Comparison of ENCODE assay signal across 2 cellular contexts in the genomic region with DNA sequence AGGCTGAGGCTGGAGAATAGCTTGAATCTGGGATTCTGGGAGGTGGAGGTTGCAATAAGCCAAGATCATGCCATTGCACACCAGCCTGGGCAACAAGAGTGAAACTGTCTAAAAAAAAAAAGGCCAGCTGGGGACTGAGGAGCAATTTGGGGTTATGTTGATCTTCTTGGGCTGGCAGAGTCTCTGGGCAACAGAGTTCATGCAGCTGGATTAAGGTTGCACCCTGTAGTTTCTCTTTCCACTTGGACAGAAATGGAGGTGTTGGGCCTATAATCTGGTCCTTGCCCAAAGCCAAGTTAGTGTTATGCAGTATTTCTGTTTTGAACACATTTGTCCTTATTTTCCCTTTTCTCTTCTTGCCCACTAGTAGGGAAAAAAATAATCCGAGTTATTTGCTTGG.
TF ChIP-seq lines count a peak whose summit lies in the region.

No MANE protein-coding gene starts in this region.

TF ChIP-seq in A549, 52 proteins besides CTCF, POLR2A, EP300 and RAD21 (continued from another document):
- TF ChIP-seq RCOR1 (IDR thresholded peaks at IDR 0.05; ENCODE audit: low read depth, low read length): no peak
- no peak for TF ChIP-seq ZSCAN20 (CRISPR knock-in tag; IDR thresholded peaks at IDR 0.05)
- TF ChIP-seq EHF (CRISPR knock-in tag; IDR thresholded peaks at IDR 0.05): no peak
- no peak for TF ChIP-seq POLR2AphosphoS2 (conservative IDR thresholded peaks at IDR 0.05; ENCODE audit: low read length)
- TF ChIP-seq ZFP36 (IDR thresholded peaks at IDR 0.05; ENCODE audit: borderline replicate concordance, partially characterized antibody): no peak
- TF ChIP-seq BHLHE40 (IDR thresholded peaks at IDR 0.05; ENCODE audit: low read depth, low read length): no peak
- no peak for TF ChIP-seq HEYL (CRISPR knock-in tag; IDR thresholded peaks at IDR 0.05)
- TF ChIP-seq CHD4 (IDR thresholded peaks at IDR 0.05; ENCODE audit: borderline replicate concordance): no peak
- no peak for TF ChIP-seq NFE2L2 (conservative IDR thresholded peaks at IDR 0.05; ENCODE audit: low read length)
- TF ChIP-seq CBX2 (IDR thresholded peaks at IDR 0.05; ENCODE audit: borderline replicate concordance, low read depth): no peak
- TF ChIP-seq FOXS1 (CRISPR knock-in tag; IDR thresholded peaks at IDR 0.05): no peak
- TF ChIP-seq ZC3H11A (IDR thresholded peaks at IDR 0.05): no peak
- TF ChIP-seq SREBF2 (IDR thresholded peaks at IDR 0.05): no peak
- TF ChIP-seq EHMT2 (IDR thresholded peaks at IDR 0.05; ENCODE audit: low read depth): no peak
- TF ChIP-seq FOSL2 (IDR thresholded peaks at IDR 0.05): no peak
- TF ChIP-seq FOSL2 (CRISPR knock-in tag; IDR thresholded peaks at IDR 0.05): no peak
- TF ChIP-seq ELK1 (IDR thresholded peaks at IDR 0.05; ENCODE audit: low read depth, low read length): no peak

TF ChIP-seq in WTC11, 78 proteins besides CTCF, POLR2A, EP300 and RAD21 (continued from another document):
- no peak for TF ChIP-seq ZNF532 (CRISPR knock-in tag; IDR thresholded peaks at IDR 0.05; ENCODE audit: borderline replicate concordance)
- no peak for TF ChIP-seq CBFB (CRISPR knock-in tag; IDR thresholded peaks at IDR 0.05; ENCODE audit: low read depth)
- TF ChIP-seq, protein P1, sequence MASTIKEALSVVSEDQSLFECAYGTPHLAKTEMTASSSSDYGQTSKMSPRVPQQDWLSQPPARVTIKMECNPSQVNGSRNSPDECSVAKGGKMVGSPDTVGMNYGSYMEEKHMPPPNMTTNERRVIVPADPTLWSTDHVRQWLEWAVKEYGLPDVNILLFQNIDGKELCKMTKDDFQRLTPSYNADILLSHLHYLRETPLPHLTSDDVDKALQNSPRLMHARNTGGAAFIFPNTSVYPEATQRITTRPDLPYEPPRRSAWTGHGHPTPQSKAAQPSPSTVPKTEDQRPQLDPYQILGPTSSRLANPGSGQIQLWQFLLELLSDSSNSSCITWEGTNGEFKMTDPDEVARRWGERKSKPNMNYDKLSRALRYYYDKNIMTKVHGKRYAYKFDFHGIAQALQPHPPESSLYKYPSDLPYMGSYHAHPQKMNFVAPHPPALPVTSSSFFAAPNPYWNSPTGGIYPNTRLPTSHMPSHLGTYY (CRISPR knock-in tag; IDR thresholded peaks at IDR 0.05): no peak
- TF ChIP-seq, protein P2, sequence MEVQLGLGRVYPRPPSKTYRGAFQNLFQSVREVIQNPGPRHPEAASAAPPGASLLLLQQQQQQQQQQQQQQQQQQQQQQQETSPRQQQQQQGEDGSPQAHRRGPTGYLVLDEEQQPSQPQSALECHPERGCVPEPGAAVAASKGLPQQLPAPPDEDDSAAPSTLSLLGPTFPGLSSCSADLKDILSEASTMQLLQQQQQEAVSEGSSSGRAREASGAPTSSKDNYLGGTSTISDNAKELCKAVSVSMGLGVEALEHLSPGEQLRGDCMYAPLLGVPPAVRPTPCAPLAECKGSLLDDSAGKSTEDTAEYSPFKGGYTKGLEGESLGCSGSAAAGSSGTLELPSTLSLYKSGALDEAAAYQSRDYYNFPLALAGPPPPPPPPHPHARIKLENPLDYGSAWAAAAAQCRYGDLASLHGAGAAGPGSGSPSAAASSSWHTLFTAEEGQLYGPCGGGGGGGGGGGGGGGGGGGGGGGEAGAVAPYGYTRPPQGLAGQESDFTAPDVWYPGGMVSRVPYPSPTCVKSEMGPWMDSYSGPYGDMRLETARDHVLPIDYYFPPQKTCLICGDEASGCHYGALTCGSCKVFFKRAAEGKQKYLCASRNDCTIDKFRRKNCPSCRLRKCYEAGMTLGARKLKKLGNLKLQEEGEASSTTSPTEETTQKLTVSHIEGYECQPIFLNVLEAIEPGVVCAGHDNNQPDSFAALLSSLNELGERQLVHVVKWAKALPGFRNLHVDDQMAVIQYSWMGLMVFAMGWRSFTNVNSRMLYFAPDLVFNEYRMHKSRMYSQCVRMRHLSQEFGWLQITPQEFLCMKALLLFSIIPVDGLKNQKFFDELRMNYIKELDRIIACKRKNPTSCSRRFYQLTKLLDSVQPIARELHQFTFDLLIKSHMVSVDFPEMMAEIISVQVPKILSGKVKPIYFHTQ (CRISPR knock-in tag; IDR thresholded peaks at IDR 0.05): no peak
- no peak for TF ChIP-seq HMGXB4 (CRISPR knock-in tag; IDR thresholded peaks at IDR 0.05)
- no peak for TF ChIP-seq ZNF232 (CRISPR knock-in tag; IDR thresholded peaks at IDR 0.05)
- no peak for TF ChIP-seq NFATC4 (CRISPR knock-in tag; IDR thresholded peaks at IDR 0.05)
- no peak for TF ChIP-seq MYBL2 (CRISPR knock-in tag; IDR thresholded peaks at IDR 0.05)
- TF ChIP-seq PRRX2 (CRISPR knock-in tag; IDR thresholded peaks at IDR 0.05): no peak
- TF ChIP-seq GABPB1 (CRISPR knock-in tag; IDR thresholded peaks at IDR 0.05): no peak
- TF ChIP-seq, protein P3, sequence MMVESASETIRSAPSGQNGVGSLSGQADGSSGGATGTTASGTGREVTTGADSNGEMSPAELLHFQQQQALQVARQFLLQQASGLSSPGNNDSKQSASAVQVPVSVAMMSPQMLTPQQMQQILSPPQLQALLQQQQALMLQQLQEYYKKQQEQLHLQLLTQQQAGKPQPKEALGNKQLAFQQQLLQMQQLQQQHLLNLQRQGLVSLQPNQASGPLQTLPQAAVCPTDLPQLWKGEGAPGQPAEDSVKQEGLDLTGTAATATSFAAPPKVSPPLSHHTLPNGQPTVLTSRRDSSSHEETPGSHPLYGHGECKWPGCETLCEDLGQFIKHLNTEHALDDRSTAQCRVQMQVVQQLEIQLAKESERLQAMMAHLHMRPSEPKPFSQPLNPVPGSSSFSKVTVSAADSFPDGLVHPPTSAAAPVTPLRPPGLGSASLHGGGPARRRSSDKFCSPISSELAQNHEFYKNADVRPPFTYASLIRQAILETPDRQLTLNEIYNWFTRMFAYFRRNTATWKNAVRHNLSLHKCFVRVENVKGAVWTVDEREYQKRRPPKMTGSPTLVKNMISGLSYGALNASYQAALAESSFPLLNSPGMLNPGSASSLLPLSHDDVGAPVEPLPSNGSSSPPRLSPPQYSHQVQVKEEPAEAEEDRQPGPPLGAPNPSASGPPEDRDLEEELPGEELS (CRISPR knock-in tag; IDR thresholded peaks at IDR 0.05): no peak
- TF ChIP-seq IRF2 (CRISPR knock-in tag; IDR thresholded peaks at IDR 0.05; ENCODE audit: borderline replicate concordance, low read depth): no peak
- no peak for TF ChIP-seq NR2C2 (CRISPR knock-in tag; IDR thresholded peaks at IDR 0.05)
- TF ChIP-seq USF1 (CRISPR knock-in tag; IDR thresholded peaks at IDR 0.05): no peak
- TF ChIP-seq KAT7 (CRISPR knock-in tag; IDR thresholded peaks at IDR 0.05; ENCODE audit: borderline replicate concordance): no peak
- TF ChIP-seq, protein P4, sequence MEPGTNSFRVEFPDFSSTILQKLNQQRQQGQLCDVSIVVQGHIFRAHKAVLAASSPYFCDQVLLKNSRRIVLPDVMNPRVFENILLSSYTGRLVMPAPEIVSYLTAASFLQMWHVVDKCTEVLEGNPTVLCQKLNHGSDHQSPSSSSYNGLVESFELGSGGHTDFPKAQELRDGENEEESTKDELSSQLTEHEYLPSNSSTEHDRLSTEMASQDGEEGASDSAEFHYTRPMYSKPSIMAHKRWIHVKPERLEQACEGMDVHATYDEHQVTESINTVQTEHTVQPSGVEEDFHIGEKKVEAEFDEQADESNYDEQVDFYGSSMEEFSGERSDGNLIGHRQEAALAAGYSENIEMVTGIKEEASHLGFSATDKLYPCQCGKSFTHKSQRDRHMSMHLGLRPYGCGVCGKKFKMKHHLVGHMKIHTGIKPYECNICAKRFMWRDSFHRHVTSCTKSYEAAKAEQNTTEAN (CRISPR knock-in tag; IDR thresholded peaks at IDR 0.05): no peak
- TF ChIP-seq ZNF138 (CRISPR knock-in tag; conservative IDR thresholded peaks at IDR 0.05): no peak
TF ChIP-seq in WTC11: peak in this region for 0.
